8 cellular contexts compared by ENCODE assay signal in the genomic region with DNA sequence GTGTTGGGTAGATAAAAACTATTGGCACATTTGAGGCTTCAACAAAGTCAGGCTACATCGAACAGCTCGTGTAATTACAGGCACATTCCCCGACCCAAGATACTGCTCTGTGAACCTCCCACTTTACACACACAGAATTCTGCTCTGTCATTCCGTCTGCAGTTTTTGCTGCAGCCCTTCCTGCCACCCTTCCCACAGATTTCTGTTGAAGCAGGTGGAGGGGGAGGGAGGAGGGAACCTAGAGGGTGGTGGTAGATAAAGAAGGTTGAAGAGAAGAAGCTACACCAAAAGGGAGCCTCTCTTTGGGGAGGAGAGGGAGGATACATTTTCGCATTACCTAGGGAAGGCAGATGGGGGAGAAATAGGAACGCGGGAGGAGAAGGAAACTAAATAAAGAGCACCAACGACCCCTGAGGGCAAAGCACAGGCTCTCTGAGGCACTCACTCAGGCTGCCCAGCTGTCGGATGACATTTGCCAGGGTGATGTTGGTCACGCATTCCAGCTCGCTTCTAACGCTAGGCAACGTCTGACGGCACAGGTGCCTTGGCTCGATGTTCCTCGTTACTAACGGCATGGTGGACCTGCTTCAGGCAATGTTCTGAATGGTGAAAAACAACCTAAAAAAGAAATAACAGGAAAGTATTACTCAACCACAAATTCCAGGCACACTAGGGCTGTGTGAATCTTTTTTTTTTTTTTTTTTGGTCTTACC. TPM values are rescaled to one million over a fixed set of nuclear protein-coding genes. Genes with fewer than 3 reads are reported as not detected.
DNase-seq lines count a peak whose midpoint lies in the region; ATAC-seq and TF ChIP-seq lines count a peak whose summit lies in the region.

No MANE protein-coding gene starts in this region.

- no peak for ATAC-seq in IMR-90 (ENCODE audit: low read depth)
- ATAC-seq in activated B cell treated with CpG ODN at 0.5 μM for 24 hours (ENCODE audit: low read depth), result peak; percentile 25
- ATAC-seq in GM18520 (IDR thresholded peaks at IDR 0.05; ENCODE audit: unreplicated experiment), result no peak

- H3K79me2 ChIP-seq in neural progenitor cell (ENCODE audit: low read depth), result peaks cover 41% of the 10 kb centered on the region

- H3F3A ChIP-seq in neural progenitor cell (ENCODE audit: low read depth), result peaks cover 35% of the 10 kb centered on the region

- H3K56ac ChIP-seq in IMR-90 (ENCODE audit: extremely low read depth, insufficient read depth, low read length), result no peak overlapping the region

- TF ChIP-seq POLR2A in IMR-90 (IDR thresholded peaks at IDR 0.05; ENCODE audit: low read depth, low read length) (no peak), esophagus squamous epithelium (IDR thresholded peaks at IDR 0.05) (no peak)

- no peak overlapping the region for H2AK9ac ChIP-seq in IMR-90 (replicated peaks; ENCODE audit: low read depth, low read length, poor library complexity)

- peaks cover 43% of the 10 kb centered on the region for H4K20me1 ChIP-seq in IMR-90 (ENCODE audit: insufficient read depth, low read length)
- peaks cover 39% of the 10 kb centered on the region for H4K20me1 ChIP-seq in neural progenitor cell (ENCODE audit: low read depth)

- TF ChIP-seq CTCF in IMR-90 (conservative IDR thresholded peaks at IDR 0.05; ENCODE audit: low read depth, low read length) (no peak), activated B cell treated with CpG ODN at 0.5 μM for 24 hours (IDR thresholded peaks at IDR 0.05) (no peak), esophagus squamous epithelium (IDR thresholded peaks at IDR 0.05) (no peak), neural progenitor cell (IDR thresholded peaks at IDR 0.05) (no peak), brain microvascular endothelial cell (IDR thresholded peaks at IDR 0.05; ENCODE audit: low read depth, low read length, missing control alignments) (no peak)

- H3K79me1 ChIP-seq in IMR-90 (ENCODE audit: low read depth in 1 of 2, low read length in 2 of 2), result peaks cover 70 to 86% of the 10 kb centered on the region in 2 experiments

- peak overlapping the region; percentile 67 for H3K4me3 Mint-ChIP-seq in activated B cell treated with CpG ODN at 0.5 μM for 24 hours
- H3K4me3 Mint-ChIP-seq in neural progenitor cell, result no peak overlapping the region

- H3K27me3 ChIP-seq in IMR-90 (ENCODE audit: control insufficient read depth, insufficient read depth, low read length) (no peaks in the 10 kb centered on the region), esophagus squamous epithelium (no peaks in the 10 kb centered on the region), neural progenitor cell (no peaks in the 10 kb centered on the region), brain microvascular endothelial cell (replicated peaks) (no peaks in the 10 kb centered on the region)

- no peak for TF ChIP-seq RAD21 in IMR-90 (IDR thresholded peaks at IDR 0.05; ENCODE audit: low read length)

- H2AFZ ChIP-seq in IMR-90 (replicated peaks; ENCODE audit: low read length, poor library complexity) (no peak overlapping the region), neural progenitor cell (replicated peaks) (no peak overlapping the region)

- H3K27ac Mint-ChIP-seq in activated B cell treated with CpG ODN at 0.5 μM for 24 hours (peak overlapping the region; percentile 85), neural progenitor cell (peak overlapping the region; percentile 79)

- no peak for DNase-seq in IMR-90
- no peak for DNase-seq in activated B cell treated with CpG ODN at 0.5 μM for 24 hours
- no peak for DNase-seq in esophagus squamous epithelium (lab: John Stamatoyannopoulos, UW)
- no peak for DNase-seq in neural progenitor cell (ENCODE audit: low spot score)
- no peak for DNase-seq in GOT3 (lab: John Stamatoyannopoulos, UW)
- no peak for DNase-seq in DMS153 treated with DMSO at 0.1 percent for 48 hours (lab: John Stamatoyannopoulos, UW; ENCODE audit: unreplicated experiment)
- DNase-seq in brain microvascular endothelial cell, result no peak

- no peak overlapping the region for H4K5ac ChIP-seq in IMR-90 (ENCODE audit: low read depth, low read length)

- POLR2A ChIA-PET in IMR-90 (lab: Charles Lee; ENCODE audit: unreplicated experiment) (no interaction called here), activated B cell treated with CpG ODN at 0.5 μM for 24 hours (lab: Charles Lee) (interaction anchor here (0.6 to 2.5 kb wide), 9 partner anchors 8 to 197 kb away, joined by 3 to 12 read pairs (median 4); partner anchors contain the start of gene WASF2)

- no peak overlapping the region for H2BK20ac ChIP-seq in IMR-90 (ENCODE audit: low read depth, low read length)

- H2BK15ac ChIP-seq in IMR-90 (ENCODE audit: low read depth, low read length), result no peak overlapping the region

- H3K9me3 Mint-ChIP-seq in activated B cell treated with CpG ODN at 0.5 μM for 24 hours (no peaks in the 10 kb centered on the region), neural progenitor cell (no peaks in the 10 kb centered on the region)

- H3K4me2 ChIP-seq in IMR-90 (ENCODE audit: low read depth, low read length) (no peak overlapping the region), neural progenitor cell (no peak overlapping the region)

- no peak overlapping the region for H2AK5ac ChIP-seq in IMR-90 (ENCODE audit: low read depth, low read length)

- no peak overlapping the region for H2BK120ac ChIP-seq in IMR-90 (ENCODE audit: low read depth, low read length)

- no peak overlapping the region for H4K91ac ChIP-seq in IMR-90 (ENCODE audit: insufficient read depth, low read depth, low read length)

- H3K36me3 Mint-ChIP-seq in activated B cell treated with CpG ODN at 0.5 μM for 24 hours (ENCODE audit: low read depth), result peaks cover 34% of the 10 kb centered on the region
- peaks cover 7% of the 10 kb centered on the region for H3K36me3 Mint-ChIP-seq in neural progenitor cell

- peaks cover 9% of the 10 kb centered on the region for H3K4me1 ChIP-seq in IMR-90 (ENCODE audit: control insufficient read depth, insufficient read depth, low read length)
- peaks cover 49 to 99% (median 53%) of the 10 kb centered on the region in 3 donors for H3K4me1 ChIP-seq in esophagus squamous epithelium
- H3K4me1 ChIP-seq in neural progenitor cell, result peaks cover 14% of the 10 kb centered on the region

- dilution Hi-C loops in IMR-90 (cut with HindIII; ENCODE audit: low sequenced_read_pairs, unreplicated experiment), result no loop called here

- H3K4me1 Mint-ChIP-seq in activated B cell treated with CpG ODN at 0.5 μM for 24 hours (peaks cover 85% of the 10 kb centered on the region), neural progenitor cell (peaks cover 58% of the 10 kb centered on the region)

- H3K9me1 ChIP-seq in IMR-90 (ENCODE audit: insufficient read depth, low read length), result peaks cover 23% of the 10 kb centered on the region

- no peak overlapping the region for H3K14ac ChIP-seq in IMR-90 (replicated peaks; ENCODE audit: low read depth, low read length)

- H3K4me3 ChIP-seq in IMR-90 (ENCODE audit: insufficient read depth, low read depth, low read length) (no peak overlapping the region), esophagus squamous epithelium (peak overlapping the region in 3 of 4 donors; percentile 8 to 56 (median 33)), neural progenitor cell (no peak overlapping the region), brain microvascular endothelial cell (ENCODE audit: low read depth, low read length) (no peak overlapping the region)

- peaks cover 16% of the 10 kb centered on the region for H3K36me3 ChIP-seq in IMR-90 (ENCODE audit: control insufficient read depth, insufficient read depth, low read length)
- peaks cover 0 to 53% (median 0%) of the 10 kb centered on the region in 3 donors for H3K36me3 ChIP-seq in esophagus squamous epithelium
- no peaks in the 10 kb centered on the region for H3K36me3 ChIP-seq in neural progenitor cell
- peaks cover 15% of the 10 kb centered on the region for H3K36me3 ChIP-seq in brain microvascular endothelial cell (replicated peaks)

- H2BK5ac ChIP-seq in IMR-90 (ENCODE audit: low read depth, low read length, poor library complexity, severe bottlenecking), result no peak overlapping the region

- H3K23ac ChIP-seq in IMR-90 (ENCODE audit: low read depth, low read length), result peak overlapping the region; percentile 27; the same call in 1 of the 2 replicates

- BruUV-seq in IMR-90 (replicated peaks; lab: Mats Ljungman, UMichigan), result no TSS peak

- in situ Hi-C loops in IMR-90 (cut with MboI; ENCODE audit: low sequenced_read_pairs) (no loop called here), brain microvascular endothelial cell (cut with HindIII; ENCODE audit: low pct_ligation_motif_present, low sequenced_read_pairs) (no loop called here)

- CTCF ChIA-PET in IMR-90 (lab: Yijun Ruan, JAX) (interaction anchor here (2.1 kb wide), 1 partner anchor 12 kb away, joined by 6 read pairs; no protein-coding TSS in a partner anchor), activated B cell treated with CpG ODN at 0.5 μM for 24 hours (lab: Charles Lee) (interaction anchor here (0.8 to 4.8 kb wide), 2 partner anchors 13 to 26 kb away, joined by 3 to 24 read pairs; no protein-coding TSS in a partner anchor)

- 20% methylated on average over 1 of the region's 17 CpGs; no CpG with 5 or more reads in 1 of the 2 experiments for WGBS in IMR-90 (ENCODE audit: extremely low coverage in 2 of 2, insufficient read length in 1 of 2), 2 experiments
- 9 to 29% methylated on average over 17 of the region's 17 CpGs for WGBS in esophagus squamous epithelium, 2 donors

- H3K9me3 ChIP-seq in IMR-90 (ENCODE audit: control insufficient read depth, insufficient read depth, low read length), result no peaks in the 10 kb centered on the region
- H3K9me3 ChIP-seq in esophagus squamous epithelium, result no peaks in the 10 kb centered on the region
- H3K9me3 ChIP-seq in neural progenitor cell (ENCODE audit: low read depth), result no peaks in the 10 kb centered on the region

- no peak overlapping the region for H3K18ac ChIP-seq in IMR-90 (ENCODE audit: low read depth, low read length)

- intact Hi-C loops in IMR-90 (cut with micrococcal nuclease) (no loop called here), activated B cell treated with CpG ODN at 0.5 μM for 24 hours (cut with micrococcal nuclease) (no loop called here), esophagus squamous epithelium (cut with DNase I) (loop anchor here (5.0 kb wide), 1 partner anchor 174 kb away; the partner anchor contains the start of gene AHDC1)

- H3K27ac ChIP-seq in IMR-90 (ENCODE audit: insufficient read depth, low read length) (no peak overlapping the region), esophagus squamous epithelium (peak overlapping the region; percentile 65 to 84 (median 84)), neural progenitor cell (no peak overlapping the region), brain microvascular endothelial cell (no peak overlapping the region)

- H3K4ac ChIP-seq in IMR-90 (ENCODE audit: low read depth, low read length), result no peak overlapping the region

- H3K9ac ChIP-seq in IMR-90 (ENCODE audit: low read depth, low read length) (no peak overlapping the region), neural progenitor cell (no peak overlapping the region)

- H4K8ac ChIP-seq in IMR-90 (ENCODE audit: low read depth in 2 of 2, low read length in 2 of 2), result no peak overlapping the region; a peak in 1 of 4 replicates

- H3K27me3 Mint-ChIP-seq in activated B cell treated with CpG ODN at 0.5 μM for 24 hours (no peaks in the 10 kb centered on the region), neural progenitor cell (ENCODE audit: insufficient read depth, low read depth) (peaks cover 3% of the 10 kb centered on the region)

RNA-seq across cellular contexts. Expression of gene GPR3, which starts 36.0 kb away (rescaled TPM):
- total RNA-seq in IMR-90 (2012; rRNA removed), result 0.72 and 0.83 TPM in 2 replicates
- 4.8 and 5.4 TPM in 2 replicates for polyA plus RNA-seq in IMR-90 (2012; rRNA removed)
- polyA plus RNA-seq in IMR-90 (2012; cell fraction: cytosol; rRNA removed), result 3.3 and 6.1 TPM in 2 replicates
- polyA plus RNA-seq in IMR-90 (2012; cell fraction: nucleus; rRNA removed; ENCODE audit: low replicate concordance), result 5.4 and 6.0 TPM in 2 replicates
- 0.11 TPM in 1 of 2 replicates, not detected in the other for total RNA-seq in activated B cell treated with CpG ODN at 0.5 μM for 24 hours
- total RNA-seq in esophagus squamous epithelium, result under 1 TPM in 1 of 4 donors, not detected in 3; 0.38 TPM
- 3.0 and 3.1 TPM in 2 replicates for total RNA-seq in neural progenitor cell (ENCODE audit: low replicate concordance)

RNA-seq across cellular contexts. Expression of gene CD164L2, which starts 45.3 kb away (rescaled TPM):
- total RNA-seq in IMR-90 (2012; rRNA removed), result not detected in 2 replicates
- polyA plus RNA-seq in IMR-90 (2012; rRNA removed), result not detected in 2 replicates
- polyA plus RNA-seq in IMR-90 (2012; cell fraction: cytosol; rRNA removed), result not detected in 2 replicates
- 0.04 TPM in 1 of 2 replicates, not detected in the other for polyA plus RNA-seq in IMR-90 (2012; cell fraction: nucleus; rRNA removed; ENCODE audit: low replicate concordance)
- total RNA-seq in activated B cell treated with CpG ODN at 0.5 μM for 24 hours, result 0.16 TPM in 1 of 2 replicates, not detected in the other
- total RNA-seq in esophagus squamous epithelium, result 10 to 100 TPM in 1 of 4 donors, 1 to 10 TPM in 3; 4.8 to 15.4 (median 6.5) TPM
- 1.5 and 1.6 TPM in 2 replicates for total RNA-seq in neural progenitor cell (ENCODE audit: low replicate concordance)

RNA-seq across cellular contexts. Expression of gene FCN3, which starts 53.8 kb away (rescaled TPM):
- total RNA-seq in IMR-90 (2012; rRNA removed) (not detected in 2 replicates), activated B cell treated with CpG ODN at 0.5 μM for 24 hours (not detected in 2 replicates), esophagus squamous epithelium (1 to 10 TPM; 3.0 to 4.7 (median 4.3) TPM), neural progenitor cell (ENCODE audit: low replicate concordance) (not detected in 2 replicates)
- polyA plus RNA-seq in IMR-90 (2012; rRNA removed), result not detected in 2 replicates
- not detected in 2 replicates for polyA plus RNA-seq in IMR-90 (2012; cell fraction: cytosol; rRNA removed)
- not detected in 2 replicates for polyA plus RNA-seq in IMR-90 (2012; cell fraction: nucleus; rRNA removed; ENCODE audit: low replicate concordance)

Comparison
In these comparisons a context has a peak if more than half of its experiments do, and no peak if none do; other contexts are left out.
1. H3K27ac ChIP-seq: peak in esophagus squamous epithelium (4 of 4); none in IMR-90 (single experiment), neural progenitor cell (single experiment) and brain microvascular endothelial cell (single experiment).
2. H3K4me3 ChIP-seq: peak in esophagus squamous epithelium (3 of 4); none in IMR-90 (single experiment), neural progenitor cell (single experiment) and brain microvascular endothelial cell (single experiment).